Comparison of ENCODE assay signal across 13 cellular contexts in genomic region chr3:131020122-131020693, GRCh38. TPM values are rescaled to one million over a fixed set of nuclear protein-coding genes. Genes with fewer than 3 reads are reported as not detected.
A peak's percentile ranks its signal among the peaks of the same experiment; 100 is the strongest.
DNase-seq lines count a peak whose midpoint lies in the region; ATAC-seq, FAIRE-seq and TF ChIP-seq lines count a peak whose summit lies in the region.
"Had no signal": no experiment of that assay in that cellular context is flagged by ENCODE, and none has a peak within 500 bp of the region (broad histone marks: within the 10 kb centered on the region; RNA-seq: fewer than 3 reads in every experiment).

No MANE protein-coding gene starts in this region.

- peak overlapping the region; percentile 11 for H3K4me3 Mint-ChIP-seq in CD4-positive, alpha-beta T cell
- H3K4me3 Mint-ChIP-seq: T-helper 1 cell treated with Interleukin-12 subunit alpha and Interleukin-12 subunit beta and Interleukin-4 antibody, amounts not matched to agents 30 μg/mL and 1 μg/mL, for 36 hours had no signal

- CTCF ChIA-PET in CD4-positive, alpha-beta T cell (lab: Charles Lee): no interaction called here

- peak overlapping the region; percentile 56 for H3K27ac Mint-ChIP-seq in CD4-positive, alpha-beta T cell
- H3K27ac Mint-ChIP-seq: T-helper 1 cell treated with Interleukin-12 subunit alpha and Interleukin-12 subunit beta and Interleukin-4 antibody, amounts not matched to agents 30 μg/mL and 1 μg/mL, for 36 hours had no signal

- DNase-seq in CD4-positive, alpha-beta T cell: no peak
- peak; percentile 24 for DNase-seq in SIG-M5 (lab: John Stamatoyannopoulos, UW)
- peak; percentile 14 for DNase-seq in iPS-NIHi7 (ENCODE audit: extremely low spot score)
- DNase-seq in D721Med (ENCODE audit: insufficient read length, low spot score): no peak
- DNase-seq in SW480 (ENCODE audit: low spot score): no peak
- no peak for DNase-seq in thyroid gland
- DNase-seq in NCI-H2196 (lab: John Stamatoyannopoulos, UW; ENCODE audit: unreplicated experiment): no peak
- DNase-seq: NCI-H524 treated with DMSO at 0.1 percent for 48 hours had no signal

- no peak for TF ChIP-seq CTCF in CD4-positive, alpha-beta T cell (IDR thresholded peaks at IDR 0.05)
- TF ChIP-seq CTCF in D721Med (IDR thresholded peaks at IDR 0.05; ENCODE audit: insufficient read depth, missing control alignments): no peak
- no peak for TF ChIP-seq CTCF in thyroid gland (IDR thresholded peaks at IDR 0.05)

- H3K9me3 ChIP-seq in CD4-positive, alpha-beta T cell (ENCODE audit: control insufficient read depth, low read length): no peaks in the 10 kb centered on the region
- H3K9me3 ChIP-seq in thyroid gland: no peaks in the 10 kb centered on the region
- H3K9me3 ChIP-seq: neutrophil had no signal

- POLR2A ChIA-PET in CD4-positive, alpha-beta T cell (lab: Charles Lee): no interaction called here

- no peaks in the 10 kb centered on the region for H3K9me3 Mint-ChIP-seq in CD4-positive, alpha-beta T cell
- H3K9me3 Mint-ChIP-seq: IgD-negative memory B cell; T-helper 1 cell treated with Interleukin-12 subunit alpha and Interleukin-12 subunit beta and Interleukin-4 antibody, amounts not matched to agents 30 μg/mL and 1 μg/mL, for 36 hours had no signal

- TF ChIP-seq POLR2A in thyroid gland (IDR thresholded peaks at IDR 0.05): no peak

- no peak for ATAC-seq in CD4-positive, alpha-beta T cell (ENCODE audit: poor library complexity)
- ATAC-seq in HG02610 (IDR thresholded peaks at IDR 0.05; ENCODE audit: unreplicated experiment): peak; percentile 53

- H3K27me3 ChIP-seq in CD4-positive, alpha-beta T cell (ENCODE audit: control insufficient read depth, insufficient read depth, low read length): no peaks in the 10 kb centered on the region
- H3K27me3 ChIP-seq in thyroid gland: no peaks in the 10 kb centered on the region
- H3K27me3 ChIP-seq: neutrophil had no signal

- peaks cover 0 to 12% of the 10 kb centered on the region in 2 donors for H3K36me3 ChIP-seq in thyroid gland

- H3K4me1 ChIP-seq in thyroid gland: peaks cover under 1 to 13% of the 10 kb centered on the region in 2 donors

- intact Hi-C loops in CD4-positive, alpha-beta T cell (cut with DNase I, micrococcal nuclease): loop anchor here (5.0 to 10.0 kb wide), 4 partner anchors 123 to 485 kb away; partner anchors contain the start of genes MRPL3 (in 1 of the 2), NUDT16 (in 1 of the 2) and PIK3R4 (in 1 of the 2)
- intact Hi-C loops in thyroid gland (cut with DNase I): no loop called here

- H3K4me3 ChIP-seq in thyroid gland (replicated peaks in 1 of 3): no peak overlapping the region

- H3K4me1 Mint-ChIP-seq in CD4-positive, alpha-beta T cell (ENCODE audit: low read depth): peaks cover 69% of the 10 kb centered on the region

- FAIRE-seq in D721Med (lab: Jason Lieb, UNC): no peak
- FAIRE-seq: bronchial epithelial cell had no signal

- peaks cover 80% of the 10 kb centered on the region for H3K36me3 Mint-ChIP-seq in CD4-positive, alpha-beta T cell (ENCODE audit: low read depth)

- no peaks in the 10 kb centered on the region for H3K27me3 Mint-ChIP-seq in CD4-positive, alpha-beta T cell
- H3K27me3 Mint-ChIP-seq: IgD-negative memory B cell had no signal

- H3K27ac ChIP-seq in CD4-positive, alpha-beta T cell (ENCODE audit: low read depth, low read length): no peak overlapping the region
- H3K27ac ChIP-seq in thyroid gland: no peak overlapping the region
- H3K27ac ChIP-seq: neutrophil had no signal

- WGBS in thyroid gland, 2 donors: 83 to 89% methylated on average over 5 of the region's 5 CpGs

RNA-seq across cellular contexts. Expression of gene ASTE1, which starts 6.4 kb away (rescaled TPM):
- 10 to 100 TPM; 25.6 to 26.6 TPM for total RNA-seq in CD4-positive, alpha-beta T cell
- total RNA-seq in thyroid gland: 10 to 100 TPM in 2 of 4 donors, 1 to 10 TPM in 2; 7.9 to 13.1 (median 9.7) TPM

RNA-seq across cellular contexts. Expression of gene NEK11, which starts 6.5 kb away (rescaled TPM):
- total RNA-seq in CD4-positive, alpha-beta T cell: 1 to 10 TPM; 1.6 to 4.2 TPM
- 10 to 100 TPM; 14.8 to 34.0 (median 28.2) TPM for total RNA-seq in thyroid gland

Comparison
In these comparisons a context has a peak if more than half of its experiments do, and no peak if none do; other contexts are left out.
1. DNase-seq: peak in SIG-M5 (single experiment) and iPS-NIHi7 (single experiment); none in CD4-positive, alpha-beta T cell (0 of 10), D721Med (single experiment), SW480 (single experiment), thyroid gland (0 of 2) and NCI-H2196 (single experiment).